1 cellular context compared by ENCODE assay signal in genomic region chr3:50807266-50807665, GRCh38.
A peak's percentile ranks its signal among the peaks of the same experiment; 100 is the strongest.
TF ChIP-seq lines count a peak whose summit lies in the region.

No MANE protein-coding gene starts in this region.

TF ChIP-seq in Ishikawa, 13 proteins besides CTCF, POLR2A, EP300 and RAD21 (continued from another document):
- 0 out of 2 replicates have a peak, but pooled peaks have one; percentile 28 for TF ChIP-seq TCF12 (IDR thresholded peaks at IDR 0.05; ENCODE audit: low read depth)
- peak; percentile 61 for TF ChIP-seq EGR1 (IDR thresholded peaks at IDR 0.05)
